18 cellular contexts compared by ENCODE assay signal in the genomic region with DNA sequence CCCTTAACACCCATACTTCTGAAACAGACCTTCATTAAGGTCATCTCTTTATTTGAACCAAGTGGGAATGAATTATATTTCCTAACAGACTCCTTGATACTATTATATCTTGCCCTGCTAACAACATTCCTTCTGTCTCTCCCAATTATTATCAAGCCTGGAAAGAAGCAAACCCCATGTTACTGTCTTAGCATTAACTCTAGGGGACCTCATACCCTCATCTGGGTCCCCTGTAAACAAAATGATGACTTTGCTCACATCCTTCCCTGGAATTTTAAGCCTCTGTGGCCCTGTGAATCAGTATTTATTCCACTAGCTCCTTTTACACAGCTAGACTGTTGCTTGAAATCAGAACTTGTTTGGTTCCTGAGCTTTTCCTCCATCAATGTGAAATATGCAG. TPM values are rescaled to one million over a fixed set of nuclear protein-coding genes. Genes with fewer than 3 reads are reported as not detected.
A peak's percentile ranks its signal among the peaks of the same experiment; 100 is the strongest.
DNase-seq lines count a peak whose midpoint lies in the region; ATAC-seq and TF ChIP-seq lines count a peak whose summit lies in the region.
"Had no signal": no experiment of that assay in that cellular context is flagged by ENCODE, and none has a peak within 500 bp of the region (broad histone marks: within the 10 kb centered on the region; RNA-seq: fewer than 3 reads in every experiment).

No MANE protein-coding gene starts in this region.

- no peaks in the 10 kb centered on the region for H3K36me3 ChIP-seq in heart right ventricle
- peaks cover 34% of the 10 kb centered on the region for H3K36me3 ChIP-seq in osteoblast (ENCODE audit: insufficient read depth, low read length)
- no peaks in the 10 kb centered on the region for H3K36me3 ChIP-seq in vagina

- H3K27me3 Mint-ChIP-seq in Calu3 (ENCODE audit: unreplicated experiment), result no peaks in the 10 kb centered on the region

- BruUV-seq in Calu3 (replicated peaks; lab: Mats Ljungman, UMichigan), result no TSS peak

- peaks cover 11% of the 10 kb centered on the region for H3K36me3 Mint-ChIP-seq in Calu3 (ENCODE audit: insufficient read depth, unreplicated experiment)
- H3K36me3 Mint-ChIP-seq: naive thymus-derived CD8-positive, alpha-beta T cell had no signal

- no peaks in the 10 kb centered on the region for H3K27me3 ChIP-seq in heart right ventricle
- H3K27me3 ChIP-seq in osteoblast (ENCODE audit: insufficient read depth, low read length), result no peaks in the 10 kb centered on the region
- H3K27me3 ChIP-seq in vagina, result no peaks in the 10 kb centered on the region
- H3K27me3 ChIP-seq: right lobe of liver had no signal

- DNase-seq in heart right ventricle, result no peak
- DNase-seq in left ventricle myocardium superior, result no peak
- no peak for DNase-seq in coronary artery (ENCODE audit: low spot score)
- no peak for DNase-seq in osteoblast (ENCODE audit: insufficient read length, low spot score, missing footprints)
- no peak for DNase-seq in vagina (ENCODE audit: extremely low spot score in 2 of 2)
- no peak for DNase-seq in Calu3
- no peak for DNase-seq in anterior cingulate cortex (lab: John Stamatoyannopoulos, UW)
- DNase-seq: activated CD4-positive, alpha-beta T cell treated with anti-CD3 and anti-CD28 coated beads, Interleukin-2, amount 50 U/mL, for 1 hour; amygdala; dorsolateral prefrontal cortex; H7; Kasumi-1; naive thymus-derived CD8-positive, alpha-beta T cell; NCI-H524; right lobe of liver; stimulated activated naive CD8-positive, alpha-beta T cell treated with anti-CD3 and anti-CD28 coated beads, Interleukin-15, Interleukin-2, amounts not matched to agents 100 U/mL and 50 U/mL, for 24 hours had no signal

- H3K4me3 Mint-ChIP-seq in Calu3 (ENCODE audit: low read depth, unreplicated experiment), result no peak overlapping the region
- H3K4me3 Mint-ChIP-seq: activated T-helper 1 cell treated with anti-CD3 and anti-CD28 coated beads, Interleukin-12 subunit alpha, Interleukin-12 subunit beta, Interleukin-2, Interleukin-4 antibody, amounts not matched to agents 30 ng/mL and 10 ng/mL and 1 ng/mL, durations not matched to agents 14 hours and 24 hours and 36 hours; naive thymus-derived CD8-positive, alpha-beta T cell had no signal

- CTCF ChIA-PET in Calu3 (lab: Charles Lee), result no interaction called here

- TF ChIP-seq CTCF in heart right ventricle (IDR thresholded peaks at IDR 0.05) (no peak), coronary artery (IDR thresholded peaks at IDR 0.05) (no peak), osteoblast (IDR thresholded peaks at IDR 0.05; ENCODE audit: extremely low read depth, low read depth, low read length) (no peak), vagina (IDR thresholded peaks at IDR 0.05) (no peak), Calu3 (IDR thresholded peaks at IDR 0.05; ENCODE audit: unreplicated experiment) (no peak)

- no peak overlapping the region for H2AFZ ChIP-seq in osteoblast (ENCODE audit: low read length)

- no peak for TF ChIP-seq POLR2A in vagina (IDR thresholded peaks at IDR 0.05)

- H3K27ac ChIP-seq in heart right ventricle (peak overlapping the region; percentile 61 to 94 (median 80)), coronary artery (peak overlapping the region; percentile 68 to 90), osteoblast (ENCODE audit: low read depth, low read length) (peak overlapping the region; percentile 97), vagina (peak overlapping the region; percentile 18)
- H3K27ac ChIP-seq: dorsolateral prefrontal cortex, right lobe of liver had no signal

- no peaks in the 10 kb centered on the region for H4K20me1 ChIP-seq in osteoblast (ENCODE audit: insufficient read depth, low read length)

- H3K9me3 Mint-ChIP-seq in Calu3 (ENCODE audit: low read depth, unreplicated experiment), result no peaks in the 10 kb centered on the region
- H3K9me3 Mint-ChIP-seq: activated T-helper 1 cell treated with anti-CD3 and anti-CD28 coated beads, Interleukin-12 subunit alpha, Interleukin-12 subunit beta, Interleukin-2, Interleukin-4 antibody, amounts not matched to agents 30 ng/mL and 10 ng/mL and 1 ng/mL, durations not matched to agents 14 hours and 24 hours and 36 hours; naive thymus-derived CD8-positive, alpha-beta T cell had no signal

- H3K4me1 ChIP-seq in heart right ventricle, result peaks cover 0 to 47% (median 30%) of the 10 kb centered on the region in 9 donors
- H3K4me1 ChIP-seq in osteoblast (ENCODE audit: insufficient read depth, low read length), result peaks cover 64% of the 10 kb centered on the region
- H3K4me1 ChIP-seq in vagina, result peaks cover 9% of the 10 kb centered on the region
- H3K4me1 ChIP-seq: right lobe of liver had no signal

- intact Hi-C loops in heart right ventricle (cut with DNase I) (loop anchor here in 1 of 10 donors (5.0 to 10.0 kb wide), 2 partner anchors 150 to 268 kb away; partner anchors contain the start of genes CCN1 and DDAH1), left ventricle myocardium superior (cut with micrococcal nuclease) (no loop called here), vagina (cut with DNase I) (loop anchor here (2.0 kb wide), 1 partner anchor 266 kb away; the partner anchor contains the start of gene CCN1), Calu3 (cut with micrococcal nuclease; ENCODE audit: unreplicated experiment) (no loop called here)

- H3K4me1 Mint-ChIP-seq in Calu3 (ENCODE audit: low read depth, unreplicated experiment), result peaks cover 48% of the 10 kb centered on the region
- H3K4me1 Mint-ChIP-seq: naive thymus-derived CD8-positive, alpha-beta T cell had no signal

- peak in 1 of 8 donors; percentile 22 for ATAC-seq in heart right ventricle
- ATAC-seq in left ventricle myocardium superior, result no peak
- ATAC-seq in GM19328 (IDR thresholded peaks at IDR 0.05; ENCODE audit: unreplicated experiment), result no peak
- ATAC-seq: naive thymus-derived CD8-positive, alpha-beta T cell; stimulated activated naive CD8-positive, alpha-beta T cell treated with anti-CD3 and anti-CD28 coated beads, Interleukin-15, Interleukin-2, amounts not matched to agents 100 U/mL and 50 U/mL, for 24 hours had no signal

- H3K4me2 ChIP-seq in osteoblast (ENCODE audit: insufficient read depth, low read length), result peak overlapping the region; percentile 50

- H3K4me3 ChIP-seq in heart right ventricle, result no peak overlapping the region
- no peak overlapping the region for H3K4me3 ChIP-seq in coronary artery
- H3K4me3 ChIP-seq in osteoblast (ENCODE audit: insufficient read depth, low read length), result no peak overlapping the region
- no peak overlapping the region for H3K4me3 ChIP-seq in vagina
- H3K4me3 ChIP-seq: dorsolateral prefrontal cortex, right lobe of liver had no signal

- H3K9me3 ChIP-seq in heart right ventricle (no peaks in the 10 kb centered on the region), osteoblast (ENCODE audit: low read depth, low read length) (no peaks in the 10 kb centered on the region), vagina (no peaks in the 10 kb centered on the region)
- H3K9me3 ChIP-seq: right lobe of liver had no signal

- H3K27ac Mint-ChIP-seq in Calu3 (ENCODE audit: unreplicated experiment), result no peak overlapping the region
- H3K27ac Mint-ChIP-seq: activated T-helper 1 cell treated with anti-CD3 and anti-CD28 coated beads, Interleukin-12 subunit alpha, Interleukin-12 subunit beta, Interleukin-2, Interleukin-4 antibody, amounts not matched to agents 30 ng/mL and 10 ng/mL and 1 ng/mL, durations not matched to agents 14 hours and 24 hours and 36 hours; naive thymus-derived CD8-positive, alpha-beta T cell had no signal

- peaks cover 18% of the 10 kb centered on the region for H3K79me2 ChIP-seq in osteoblast (ENCODE audit: insufficient read depth, low read length)

RNA-seq across cellular contexts. Expression of gene BCL10, which starts 38.3 kb away (rescaled TPM):
- total RNA-seq in heart right ventricle, result 10 to 100 TPM in 3 of 10 donors, 1 to 10 TPM in 7; 6.2 to 15.3 (median 9.4) TPM
- polyA plus RNA-seq in heart right ventricle, result 1 to 10 TPM; 4.1 to 4.3 TPM
- total RNA-seq in left ventricle myocardium superior, result 8.4 TPM
- total RNA-seq in osteoblast, result 30.4 and 35.7 TPM in 2 replicates
- 12.3 TPM for total RNA-seq in vagina
- 57.7 and 59.1 TPM in 2 replicates for total RNA-seq in Calu3 (2022)

RNA-seq across cellular contexts. Expression of gene C1orf52, which starts 55.3 kb away (rescaled TPM):
- total RNA-seq in heart right ventricle, result 10 to 100 TPM; 12.8 to 21.3 (median 15.0) TPM
- polyA plus RNA-seq in heart right ventricle, result 10 to 100 TPM; 18.4 to 34.4 TPM
- 18.7 TPM for total RNA-seq in left ventricle myocardium superior
- total RNA-seq in osteoblast, result 11.2 and 13.0 TPM in 2 replicates
- total RNA-seq in vagina, result 13.0 TPM
- 29.7 TPM in 2 replicates for total RNA-seq in Calu3 (2022)

Comparison
In these comparisons a context has a peak if more than half of its experiments do, and no peak if none do; other contexts are left out.
1. H3K27ac ChIP-seq: peak in every context shown above with its lines; median percentile 97 in osteoblast; 80 in heart right ventricle; 79 in coronary artery; 18 in vagina.